1 cellular context compared by ENCODE assay signal in the genomic region with DNA sequence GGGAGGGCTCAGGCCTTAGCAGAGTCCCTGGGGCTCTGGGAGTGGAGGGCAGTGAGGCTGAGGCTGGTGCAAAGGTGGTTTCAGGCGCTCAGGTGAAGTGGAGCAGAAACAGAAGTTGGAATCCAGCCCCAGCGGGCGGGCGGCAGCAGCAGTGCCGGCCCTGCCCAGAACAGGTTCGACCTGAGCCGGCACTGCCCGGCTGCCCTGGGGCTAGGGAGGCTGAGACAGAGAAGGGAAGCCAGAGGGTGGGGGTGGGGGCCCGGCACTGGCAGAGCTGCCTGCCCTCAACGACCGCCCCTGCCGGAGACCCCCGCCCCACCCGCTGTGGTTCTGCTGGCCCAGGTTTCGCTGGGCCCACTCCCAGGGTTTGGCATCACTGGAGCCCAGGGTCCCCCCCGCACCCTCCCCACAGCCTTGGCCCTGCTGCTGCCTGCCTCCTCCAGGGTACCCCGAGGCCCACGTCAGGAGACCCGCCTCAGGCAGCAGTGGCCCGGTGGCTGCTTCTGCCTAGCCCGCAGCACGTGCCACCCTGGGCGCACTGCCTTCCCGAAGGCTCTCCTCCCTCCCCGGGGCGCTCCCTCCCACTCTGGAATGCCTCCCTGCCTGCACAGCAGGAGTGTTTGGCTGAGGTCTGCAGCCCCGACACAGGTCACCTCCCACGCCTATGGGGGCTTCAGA.
TF ChIP-seq lines count a peak whose summit lies in the region.

No MANE protein-coding gene starts in this region.

TF ChIP-seq in HEK293T, 16 proteins besides CTCF, POLR2A, EP300 and RAD21 (continued from another document):
- TF ChIP-seq, protein P1, sequence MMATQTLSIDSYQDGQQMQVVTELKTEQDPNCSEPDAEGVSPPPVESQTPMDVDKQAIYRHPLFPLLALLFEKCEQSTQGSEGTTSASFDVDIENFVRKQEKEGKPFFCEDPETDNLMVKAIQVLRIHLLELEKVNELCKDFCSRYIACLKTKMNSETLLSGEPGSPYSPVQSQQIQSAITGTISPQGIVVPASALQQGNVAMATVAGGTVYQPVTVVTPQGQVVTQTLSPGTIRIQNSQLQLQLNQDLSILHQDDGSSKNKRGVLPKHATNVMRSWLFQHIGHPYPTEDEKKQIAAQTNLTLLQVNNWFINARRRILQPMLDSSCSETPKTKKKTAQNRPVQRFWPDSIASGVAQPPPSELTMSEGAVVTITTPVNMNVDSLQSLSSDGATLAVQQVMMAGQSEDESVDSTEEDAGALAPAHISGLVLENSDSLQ (IDR thresholded peaks at IDR 0.05) = no peak
- TF ChIP-seq FOXA1 (IDR thresholded peaks at IDR 0.05) = no peak
- TF ChIP-seq TARDBP (IDR thresholded peaks at IDR 0.05) = no peak
- no peak for TF ChIP-seq FOXK2 (IDR thresholded peaks at IDR 0.05)
- TF ChIP-seq HDGF (IDR thresholded peaks at IDR 0.05; ENCODE audit: borderline replicate concordance) = no peak
